ENCODE assay signal across 8 cellular contexts in the genomic region with DNA sequence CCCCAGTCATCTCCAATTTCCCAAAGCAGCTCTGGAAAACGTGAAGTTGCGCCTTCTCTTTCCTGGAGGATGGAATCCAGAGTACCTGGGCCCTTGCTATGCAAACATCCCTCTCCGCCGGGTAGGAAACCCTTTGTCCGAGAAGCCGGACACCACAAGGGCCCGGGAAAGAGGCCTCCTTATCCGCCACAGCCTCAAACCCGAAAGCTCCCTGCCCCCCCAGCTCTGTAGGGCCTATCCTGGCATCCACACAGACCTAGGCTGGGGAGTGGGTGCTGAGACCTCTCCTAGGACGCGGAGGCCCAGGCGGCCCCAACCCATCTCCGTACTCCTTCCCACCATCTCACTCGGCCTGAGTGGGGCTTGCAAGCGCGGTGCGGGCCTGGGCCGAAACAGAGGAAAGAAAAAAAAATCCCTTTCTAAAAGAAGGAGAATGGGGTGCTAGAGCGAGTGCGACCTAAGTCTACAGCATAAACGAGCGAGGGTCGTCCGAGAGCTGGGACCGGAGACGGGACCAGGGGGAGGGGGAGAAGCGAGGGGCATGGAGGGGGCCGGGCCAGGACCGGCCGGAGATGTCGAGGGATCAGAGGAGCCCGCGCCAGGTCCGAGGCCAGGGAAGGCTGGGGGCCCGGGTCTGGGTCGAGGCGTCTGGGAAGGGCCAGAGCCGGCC. TPM values are rescaled to one million over a fixed set of nuclear protein-coding genes. Genes with fewer than 3 reads are reported as not detected.
DNase-seq lines count a peak whose midpoint lies in the region; ATAC-seq, FAIRE-seq and TF ChIP-seq lines count a peak whose summit lies in the region.

No MANE protein-coding gene starts in this region.

- peak overlapping the region; percentile 94 for H3K27ac ChIP-seq in brain microvascular endothelial cell
- peak overlapping the region; percentile 89 to 99 for H3K27ac ChIP-seq in small intestine (ENCODE audit: low read depth in 1 of 2, low read length in 1 of 2)

- ATAC-seq in GM18502 (IDR thresholded peaks at IDR 0.05; ENCODE audit: poor library complexity, unreplicated experiment) (peak; percentile 4), HG03025 (IDR thresholded peaks at IDR 0.05; ENCODE audit: low FRiP score, unreplicated experiment) (peak; percentile 23), T-cell (replicated peaks in 1 of 4) (peak in 3 of 4 experiments; percentile 2 to 8 (median 6)), HG02623 (IDR thresholded peaks at IDR 0.05; ENCODE audit: unreplicated experiment) (no peak)

- H3K27me3 ChIP-seq in brain microvascular endothelial cell (replicated peaks) (no peaks in the 10 kb centered on the region), small intestine (ENCODE audit: control insufficient read depth in 2 of 2, insufficient read depth in 2 of 2, low read length in 2 of 2) (no peaks in the 10 kb centered on the region)

- TF ChIP-seq CTCF in brain microvascular endothelial cell (IDR thresholded peaks at IDR 0.05; ENCODE audit: low read depth, low read length, missing control alignments): no peak

- H3K9me3 ChIP-seq in small intestine (ENCODE audit: control insufficient read depth, low read depth): no peaks in the 10 kb centered on the region

- H3K9me3 Mint-ChIP-seq in T-cell: no peaks in the 10 kb centered on the region

- no peaks in the 10 kb centered on the region for H3K36me3 Mint-ChIP-seq in T-cell

- H3K4me1 Mint-ChIP-seq in T-cell: peaks cover 60 to 65% (median 61%) of the 10 kb centered on the region in 3 donors

- H3K27ac Mint-ChIP-seq in T-cell: peak overlapping the region; percentile 94

- FAIRE-seq in small intestine (lab: Jason Lieb, UNC): no peak

- peaks cover 11 to 12% of the 10 kb centered on the region in 2 donors for H3K4me1 ChIP-seq in small intestine (ENCODE audit: control insufficient read depth in 2 of 2, insufficient read depth in 1 of 2, low read depth in 1 of 2, low read length in 1 of 2)

- H3K4me3 ChIP-seq in brain microvascular endothelial cell (ENCODE audit: low read depth, low read length): peak overlapping the region; percentile 78
- peak overlapping the region; percentile 76 to 85 for H3K4me3 ChIP-seq in small intestine (ENCODE audit: low read depth in 1 of 2, low read length in 2 of 2)

- H3K36me3 ChIP-seq in brain microvascular endothelial cell (replicated peaks): no peaks in the 10 kb centered on the region
- no peaks in the 10 kb centered on the region for H3K36me3 ChIP-seq in small intestine (ENCODE audit: control insufficient read depth in 2 of 2, insufficient read depth in 2 of 2, low read length in 2 of 2)

- in situ Hi-C loops in brain microvascular endothelial cell (cut with HindIII; ENCODE audit: low pct_ligation_motif_present, low sequenced_read_pairs): no loop called here

- peak overlapping the region; percentile 96 to 98 (median 98) for H3K4me3 Mint-ChIP-seq in T-cell

- POLR2A ChIA-PET in T-cell (lab: Charles Lee): interaction anchor here in 1 of 2 donors (0.5 to 1.2 kb wide), 5 partner anchors 8 to 587 kb away, joined by 3 to 6 read pairs (median 4); no protein-coding TSS in a partner anchor

- 0 to 1% (median 0%) methylated on average over 37 to 38 of the region's 38 CpGs for WGBS in small intestine, 3 donors

- CTCF ChIA-PET in T-cell (lab: Charles Lee): interaction anchor here (0.6 to 3.7 kb wide), 12 partner anchors 9 to 1610 kb away, joined by 3 to 26 read pairs (median 6); partner anchors contain the start of genes STK10 (in 1 of the 2) and UBTD2 (in 1 of the 2)

- H3K27me3 Mint-ChIP-seq in T-cell: no peaks in the 10 kb centered on the region

- DNase-seq in T-cell: peak in 18 of 34 experiments; percentile 1 to 18 (median 6)
- peak; percentile 13 for DNase-seq in brain microvascular endothelial cell
- peak; percentile 17 for DNase-seq in inferior parietal cortex (ENCODE audit: extremely low spot score)
- DNase-seq in small intestine: peak; percentile 38
- DNase-seq in NCI-H1105 treated with DMSO at 0.1 percent for 48 hours (lab: John Stamatoyannopoulos, UW): no peak

RNA-seq across cellular contexts. Expression of gene FBXW11, which starts 0.6 kb away (rescaled TPM):
- 10 to 100 TPM; 33.4 to 36.6 (median 34.2) TPM for total RNA-seq in T-cell
- polyA plus RNA-seq in small intestine: 10 to 100 TPM; 12.2 to 18.6 (median 13.0) TPM
